ENCODE assay signal across 18 cellular contexts in genomic region chr13:34340534-34340933, GRCh38.
A peak's percentile ranks its signal among the peaks of the same experiment; 100 is the strongest.
DNase-seq lines count a peak whose midpoint lies in the region; ATAC-seq and TF ChIP-seq lines count a peak whose summit lies in the region.
"Had no signal": no experiment of that assay in that cellular context is flagged by ENCODE, and none has a peak within 500 bp of the region (broad histone marks: within the 10 kb centered on the region; RNA-seq: fewer than 3 reads in every experiment).

No MANE protein-coding gene starts in this region.

- no peaks in the 10 kb centered on the region for H3K79me2 ChIP-seq in mammary epithelial cell (ENCODE audit: insufficient read depth, low read length)

- no peaks in the 10 kb centered on the region for H4K20me1 ChIP-seq in mammary epithelial cell (ENCODE audit: insufficient read depth, low read length)

- DNase-seq in AG20443 (ENCODE audit: low spot score) (peak; percentile 20), HT-29 (ENCODE audit: low spot score) (peak; percentile 51), mammary epithelial cell (peak; percentile 90), iris pigment epithelial cell (ENCODE audit: low read depth) (peak; percentile 59), Right ventricle myocardium inferior (ENCODE audit: missing footprints) (no peak)
- DNase-seq in stimulated activated CD4-positive, alpha-beta T cell treated with anti-CD3 and anti-CD28 coated beads, Interleukin-2, amount 100 ng/mL, for 24 hours, result no peak
- DNase-seq: activated CD4-positive, CD25-positive, alpha-beta regulatory T cell treated with anti-CD3 and anti-CD28 coated beads, Interleukin-2, amount 50 U/mL, for 72 hours; activated CD8-positive, alpha-beta memory T cell treated with anti-CD3 and anti-CD28 coated beads, Interleukin-2, amount 50 U/mL, for 48 hours; activated naive CD4-positive, alpha-beta T cell treated with anti-CD3 and anti-CD28 coated beads for 36 hours; AML-193; Kasumi-1; lower lobe of right lung; naive thymus-derived CD4-positive, alpha-beta T cell; NCI-H524; stimulated activated naive CD4-positive, alpha-beta T cell had no signal

- dilution Hi-C loops in mammary epithelial cell (cut with HindIII; ENCODE audit: low sequenced_read_pairs), result no loop called here

- H2AFZ ChIP-seq in mammary epithelial cell (ENCODE audit: low read depth, low read length), result peak overlapping the region; percentile 43

- peaks cover 8% of the 10 kb centered on the region for H3K4me1 ChIP-seq in mammary epithelial cell (ENCODE audit: insufficient read depth, low read length)
- H3K4me1 ChIP-seq: lower lobe of right lung had no signal

- CTCF ChIA-PET in mammary epithelial cell (lab: Charles Lee; ENCODE audit: low non-redundant PET), result no interaction called here

- BruUV-seq in mammary epithelial cell (replicated peaks; lab: Mats Ljungman, UMichigan), result no TSS peak

- intact Hi-C loops in mammary epithelial cell (cut with micrococcal nuclease) (no loop called here), Right ventricle myocardium inferior (cut with DNase I) (no loop called here)

- H3K9ac ChIP-seq in mammary epithelial cell (ENCODE audit: insufficient read depth, low read length), result no peak overlapping the region

- H3K4me2 ChIP-seq in mammary epithelial cell (ENCODE audit: insufficient read depth, low read depth, low read length), result no peak overlapping the region

- no peak overlapping the region for H3K4me3 ChIP-seq in mammary epithelial cell (replicated peaks in 1 of 3; ENCODE audit: insufficient read depth in 1 of 3, low read depth in 2 of 3, low read length in 3 of 3)
- H3K4me3 ChIP-seq: lower lobe of right lung had no signal

- H3K27ac ChIP-seq in mammary epithelial cell (ENCODE audit: insufficient read depth, low read depth, low read length), result peak overlapping the region; percentile 11
- H3K27ac ChIP-seq: lower lobe of right lung had no signal

- TF ChIP-seq CTCF in mammary epithelial cell (conservative IDR thresholded peaks at IDR 0.05 in 1 of 2, IDR thresholded peaks at IDR 0.05 in 1 of 2; ENCODE audit: extremely low read depth in 1 of 2, insufficient read depth in 1 of 2, low read depth in 1 of 2, low read length in 2 of 2), result no peak

- in situ Hi-C loops in mammary epithelial cell (cut with MboI; ENCODE audit: low sequenced_read_pairs in 2 of 2), result no loop called here

- no peaks in the 10 kb centered on the region for H3K36me3 ChIP-seq in mammary epithelial cell (ENCODE audit: insufficient read depth, low read length)
- H3K36me3 ChIP-seq: lower lobe of right lung had no signal

- no peaks in the 10 kb centered on the region for H3K27me3 ChIP-seq in mammary epithelial cell (ENCODE audit: insufficient read depth, low read length)

- H3K9me3 ChIP-seq in mammary epithelial cell (replicated peaks; ENCODE audit: insufficient read depth, low read length), result no peaks in the 10 kb centered on the region
- H3K9me3 ChIP-seq: lower lobe of right lung had no signal

- ATAC-seq in Right ventricle myocardium inferior (no peak), GM21515 (IDR thresholded peaks at IDR 0.05; ENCODE audit: unreplicated experiment) (no peak), GM19035 (IDR thresholded peaks at IDR 0.05; ENCODE audit: unreplicated experiment) (no peak)
- ATAC-seq: lower lobe of right lung; naive thymus-derived CD4-positive, alpha-beta T cell; Panc1 had no signal

Comparison
In these comparisons a context has a peak if more than half of its experiments do, and no peak if none do; other contexts are left out.
1. DNase-seq: peak in AG20443 (single experiment), HT-29 (single experiment), mammary epithelial cell (single experiment) and iris pigment epithelial cell (single experiment); none in Right ventricle myocardium inferior (single experiment) and stimulated activated CD4-positive, alpha-beta T cell treated with anti-CD3 and anti-CD28 coated beads, Interleukin-2, amount 100 ng/mL, for 24 hours (0 of 2).